Comparison of ENCODE assay signal across 16 cellular contexts in the genomic region with DNA sequence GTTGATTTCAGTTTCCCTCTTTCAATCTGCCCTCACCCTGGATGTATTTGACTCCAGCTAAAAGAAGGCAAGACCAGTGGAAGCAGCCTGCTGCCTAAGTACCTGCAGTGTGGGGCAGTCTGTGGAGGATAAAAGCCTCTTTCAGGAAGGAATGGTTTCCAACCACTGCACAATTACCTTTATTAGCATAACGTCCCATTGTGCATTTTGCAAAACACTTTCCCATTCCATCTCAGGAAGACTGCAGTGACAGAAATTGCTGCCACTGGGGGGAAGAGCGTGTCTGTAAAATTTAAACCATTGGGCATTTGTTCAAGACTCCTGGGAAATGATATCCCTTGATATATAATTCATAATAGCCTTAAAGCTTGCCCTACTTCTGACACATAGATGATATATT. TPM values are rescaled to one million over a fixed set of nuclear protein-coding genes. Genes with fewer than 3 reads are reported as not detected.
DNase-seq lines count a peak whose midpoint lies in the region; ATAC-seq and TF ChIP-seq lines count a peak whose summit lies in the region.
"Had no signal": no experiment of that assay in that cellular context is flagged by ENCODE, and none has a peak within 500 bp of the region (broad histone marks: within the 10 kb centered on the region; RNA-seq: fewer than 3 reads in every experiment).

No MANE protein-coding gene starts in this region.

- H3K9me3 Mint-ChIP-seq in neural progenitor cell = no peaks in the 10 kb centered on the region
- H3K9me3 Mint-ChIP-seq: activated T-helper 17 cell treated with anti-CD3 and anti-CD28 coated beads, Interleukin-2, amount 50 U/mL, for 72 hours; central memory CD8-positive, alpha-beta T cell had no signal

- H3K27me3 Mint-ChIP-seq in neural progenitor cell (ENCODE audit: insufficient read depth, low read depth) = peaks cover 3% of the 10 kb centered on the region
- H3K27me3 Mint-ChIP-seq: central memory CD8-positive, alpha-beta T cell had no signal

- no peak for TF ChIP-seq CTCF in neural progenitor cell (IDR thresholded peaks at IDR 0.05)

- DNase-seq in DMS153 (lab: John Stamatoyannopoulos, UW) (peak; percentile 23), LHCN-M2 (ENCODE audit: low read depth) (peak; percentile 41), caudate nucleus (lab: John Stamatoyannopoulos, UW) (no peak), neural progenitor cell (ENCODE audit: low spot score) (peak; percentile 45), UCSD-AML1 (lab: John Stamatoyannopoulos, UW; ENCODE audit: unreplicated experiment) (no peak)
- no peak for DNase-seq in stimulated activated CD4-positive, alpha-beta T cell treated with anti-CD3 and anti-CD28 coated beads, Interleukin-2, amount 100 ng/mL, for 24 hours
- DNase-seq: NCI-H226; NK-92 treated with Interleukin-12 subunit alpha and Interleukin-12 subunit beta, amount 100 ng/mL, for 24 hours; T-helper 1 cell; tibial artery had no signal

- peaks cover 1% of the 10 kb centered on the region for H3K36me3 Mint-ChIP-seq in neural progenitor cell

- H3K4me3 ChIP-seq in neural progenitor cell = no peak overlapping the region
- H3K4me3 ChIP-seq: smooth muscle cell, tibial artery had no signal

- H3K4me3 Mint-ChIP-seq in neural progenitor cell = peak overlapping the region; percentile 1
- H3K4me3 Mint-ChIP-seq: activated T-helper 17 cell treated with anti-CD3 and anti-CD28 coated beads, Interleukin-2, amount 50 U/mL, for 72 hours; central memory CD8-positive, alpha-beta T cell had no signal

- H3K79me2 ChIP-seq in neural progenitor cell (ENCODE audit: low read depth) = no peaks in the 10 kb centered on the region

- peaks cover 32% of the 10 kb centered on the region for H3K4me1 ChIP-seq in neural progenitor cell

- no peaks in the 10 kb centered on the region for H3K36me3 ChIP-seq in neural progenitor cell
- H3K36me3 ChIP-seq: tibial artery had no signal

- no peak overlapping the region for H3K27ac Mint-ChIP-seq in neural progenitor cell
- H3K27ac Mint-ChIP-seq: activated T-helper 17 cell treated with anti-CD3 and anti-CD28 coated beads, Interleukin-2, amount 50 U/mL, for 72 hours had no signal

- H4K20me1 ChIP-seq in neural progenitor cell (ENCODE audit: low read depth) = no peaks in the 10 kb centered on the region

- peaks cover 64% of the 10 kb centered on the region for H3K4me1 Mint-ChIP-seq in neural progenitor cell
- H3K4me1 Mint-ChIP-seq: activated T-helper 17 cell treated with anti-CD3 and anti-CD28 coated beads, Interleukin-2, amount 50 U/mL, for 72 hours had no signal

- H3K27ac ChIP-seq in caudate nucleus (ENCODE audit: low read depth, low read length) = peak overlapping the region; percentile 46
- no peak overlapping the region for H3K27ac ChIP-seq in neural progenitor cell
- H3K27ac ChIP-seq: HL-60, tibial artery had no signal

- no peak overlapping the region for H3K9ac ChIP-seq in neural progenitor cell

- H2AFZ ChIP-seq in neural progenitor cell (replicated peaks) = no peak overlapping the region

- H3F3A ChIP-seq in neural progenitor cell (ENCODE audit: low read depth) = peaks cover 7% of the 10 kb centered on the region

- no peaks in the 10 kb centered on the region for H3K27me3 ChIP-seq in neural progenitor cell
- H3K27me3 ChIP-seq: tibial artery had no signal

- peak overlapping the region; percentile 44 for H3K4me2 ChIP-seq in neural progenitor cell

- ATAC-seq in GM21529 (IDR thresholded peaks at IDR 0.05; ENCODE audit: unreplicated experiment) (no peak), HG03280 (IDR thresholded peaks at IDR 0.05; ENCODE audit: unreplicated experiment) (no peak)
- ATAC-seq: activated T-helper 17 cell treated with anti-CD3 and anti-CD28 coated beads, Interleukin-2, amount 50 U/mL, for 72 hours had no signal

- no peaks in the 10 kb centered on the region for H3K9me3 ChIP-seq in neural progenitor cell (ENCODE audit: low read depth)
- H3K9me3 ChIP-seq: tibial artery had no signal

RNA-seq across cellular contexts. Expression of a gene that starts 26.2 kb away (rescaled TPM):
- 3.5 and 4.5 TPM in 2 replicates for total RNA-seq in LHCN-M2 (2014; rRNA removed)
- polyA plus RNA-seq in LHCN-M2 (2012) = 2.0 TPM
- 0.81 and 1.0 TPM in 2 replicates for total RNA-seq in neural progenitor cell (ENCODE audit: low replicate concordance)

Comparison
In these comparisons a context has a peak if more than half of its experiments do, and no peak if none do; other contexts are left out.
1. DNase-seq: peak in DMS153 (single experiment), LHCN-M2 (single experiment) and neural progenitor cell (single experiment); none in caudate nucleus (0 of 61), stimulated activated CD4-positive, alpha-beta T cell treated with anti-CD3 and anti-CD28 coated beads, Interleukin-2, amount 100 ng/mL, for 24 hours (0 of 2) and UCSD-AML1 (single experiment).